In the genomic region with DNA sequence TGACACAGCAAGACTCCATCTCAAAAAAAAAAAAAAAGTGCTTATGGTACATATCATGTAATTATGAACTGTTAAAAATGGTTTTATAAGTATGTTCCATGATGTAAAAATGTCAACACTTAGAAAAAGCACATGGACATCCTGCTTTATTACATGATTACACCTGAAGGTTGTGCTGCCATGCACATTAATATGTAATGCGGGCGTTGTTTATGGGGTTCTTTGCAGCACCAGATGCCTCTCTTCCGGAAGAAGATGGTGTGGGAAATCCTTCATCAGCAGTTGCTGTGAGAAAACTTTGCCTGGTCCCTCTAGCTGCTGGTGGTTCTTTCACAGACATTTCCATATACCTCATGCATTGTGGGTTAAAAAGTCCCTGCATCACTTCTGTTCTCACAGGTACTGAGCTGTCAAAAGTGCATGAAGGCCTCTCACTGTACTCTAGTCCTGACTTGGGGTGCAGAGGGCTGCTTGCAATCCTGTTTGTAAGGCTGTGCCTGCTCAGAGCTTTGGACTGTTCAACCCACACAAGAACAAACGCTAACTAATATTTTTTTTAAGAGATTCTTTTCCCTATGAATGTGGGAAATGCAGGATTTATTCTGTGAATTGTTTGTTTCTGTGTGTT, we compare ENCODE assay signal across 12 cellular contexts. TPM values are rescaled to one million over a fixed set of nuclear protein-coding genes. Genes with fewer than 3 reads are reported as not detected.
DNase-seq lines count a peak whose midpoint lies in the region; ATAC-seq and TF ChIP-seq lines count a peak whose summit lies in the region.
"Had no signal": no experiment of that assay in that cellular context is flagged by ENCODE, and none has a peak within 500 bp of the region (broad histone marks: within the 10 kb centered on the region; RNA-seq: fewer than 3 reads in every experiment).

No MANE protein-coding gene starts in this region.

- DNase-seq in GM10266 (ENCODE audit: extremely low spot score) (peak; percentile 76), PC-9 (peak in 1 of 2 experiments; percentile 35), epithelial cell of esophagus (ENCODE audit: low read depth) (peak; percentile 9), sigmoid colon (no peak), left lobe of liver (ENCODE audit: low spot score) (no peak), foreskin melanocyte (no peak)
- no peak for DNase-seq in activated CD4-positive, alpha-beta T cell treated with anti-CD3 and anti-CD28 coated beads for 4 hours
- DNase-seq: amniotic stem cell, Karpas-422, NCI-H2107 had no signal

- no peaks in the 10 kb centered on the region for H3K79me2 ChIP-seq in PC-9 (ENCODE audit: low read depth)

- H3K4me3 ChIP-seq in PC-9 (no peak overlapping the region), epithelial cell of esophagus (ENCODE audit: low read length) (no peak overlapping the region), sigmoid colon (no peak overlapping the region)

- TF ChIP-seq CTCF in GM10266 (IDR thresholded peaks at IDR 0.05; ENCODE audit: control insufficient read depth, insufficient read depth, low read depth, missing control alignments) (no peak), PC-9 (conservative IDR thresholded peaks at IDR 0.05) (no peak), epithelial cell of esophagus (IDR thresholded peaks at IDR 0.05; ENCODE audit: insufficient read depth, low read depth, low read length, missing control alignments) (no peak), sigmoid colon (IDR thresholded peaks at IDR 0.05) (no peak)

- TF ChIP-seq EP300 in sigmoid colon (IDR thresholded peaks at IDR 0.05) = no peak

- H3K27ac ChIP-seq in PC-9 (0 out of 2 replicates have a peak overlapping the region, but pooled peaks have one; percentile 4), sigmoid colon (peak overlapping the region in 3 of 4 donors; percentile 3 to 53 (median 47))

- intact Hi-C loops in PC-9 (cut with micrococcal nuclease; ENCODE audit: unreplicated experiment) = no loop called here
- intact Hi-C loops in sigmoid colon (cut with DNase I) = no loop called here

- H3K36me3 ChIP-seq in PC-9 (ENCODE audit: low read depth) (peaks cover 22% of the 10 kb centered on the region), sigmoid colon (peaks cover 0 to 56% (median 29%) of the 10 kb centered on the region in 4 donors)

- ATAC-seq in left lobe of liver = no peak
- ATAC-seq in GM18519 (IDR thresholded peaks at IDR 0.05; ENCODE audit: low FRiP score, unreplicated experiment) = no peak
- ATAC-seq: Panc1 had no signal

- 9 to 59% methylated on average over 4 of the region's 4 CpGs for WGBS in sigmoid colon, 2 donors

- no peak overlapping the region for H2AFZ ChIP-seq in PC-9

- TF ChIP-seq POLR2A in sigmoid colon (IDR thresholded peaks at IDR 0.05) = no peak

- H3K27me3 ChIP-seq in PC-9 (ENCODE audit: insufficient read depth, low read depth) (no peaks in the 10 kb centered on the region), sigmoid colon (no peaks in the 10 kb centered on the region)

- H3K9me2 ChIP-seq in PC-9 (ENCODE audit: insufficient read depth) = no peaks in the 10 kb centered on the region

- H4K20me1 ChIP-seq in PC-9 (ENCODE audit: insufficient read depth) = peaks cover 11% of the 10 kb centered on the region; the same call in 1 of the 2 replicates

- no peaks in the 10 kb centered on the region for H3K4me1 ChIP-seq in PC-9 (replicated peaks; ENCODE audit: insufficient read depth)
- H3K4me1 ChIP-seq in sigmoid colon = peaks cover 0 to 11% (median 10%) of the 10 kb centered on the region in 4 donors

- no peak overlapping the region for H3K4me2 ChIP-seq in PC-9

- POLR2A ChIA-PET in PC-9 (lab: Charles Lee; ENCODE audit: unreplicated experiment) = no interaction called here

- H3K9me3 ChIP-seq in PC-9 (ENCODE audit: insufficient read depth, low read depth) (no peaks in the 10 kb centered on the region), sigmoid colon (no peaks in the 10 kb centered on the region)

- BruUV-seq in PC-9 (replicated peaks; lab: Mats Ljungman, UMichigan) = no TSS peak

- peaks cover 57% of the 10 kb centered on the region for H3F3A ChIP-seq in PC-9 (ENCODE audit: insufficient read depth, low read depth)

- CTCF ChIA-PET in PC-9 (lab: Charles Lee) = no interaction called here

RNA-seq across cellular contexts. Expression of a gene that starts 43.6 kb away (rescaled TPM):
- total RNA-seq in PC-9 (2021) (66.5 and 89.5 TPM in 2 replicates), sigmoid colon (10 to 100 TPM; 24.8 to 28.5 (median 26.7) TPM), left lobe of liver (19.6 TPM)
- polyA plus RNA-seq in sigmoid colon = 10 to 100 TPM in 2 of 3 donors, 1 to 10 TPM in 1; 9.0 to 14.9 (median 11.1) TPM

Comparison
In these comparisons a context has a peak if more than half of its experiments do, and no peak if none do; other contexts are left out.
1. DNase-seq: peak in GM10266 (single experiment) and epithelial cell of esophagus (single experiment); none in sigmoid colon (single experiment), left lobe of liver (single experiment), foreskin melanocyte (single experiment) and activated CD4-positive, alpha-beta T cell treated with anti-CD3 and anti-CD28 coated beads for 4 hours (0 of 2).